ENCODE assay signal across 6 cellular contexts in the genomic region with DNA sequence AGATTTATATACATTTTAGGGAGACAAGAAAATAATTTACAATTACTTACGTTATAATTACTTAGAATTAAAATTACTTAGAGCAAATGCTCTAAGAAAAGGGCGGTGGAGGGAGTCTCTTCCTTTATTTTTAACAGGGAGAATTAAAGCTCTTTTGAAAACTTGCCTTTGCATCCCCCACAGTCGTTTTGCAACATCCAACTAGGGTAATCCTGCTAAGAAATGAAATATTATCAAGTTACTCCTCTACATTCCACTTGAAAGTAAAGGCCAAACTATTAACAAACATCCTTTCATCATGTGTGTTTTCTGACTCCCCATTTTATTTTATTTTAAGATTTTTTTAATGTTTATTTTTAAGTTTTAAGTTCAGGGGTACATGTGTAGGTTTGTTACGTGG.
"Had no signal": no experiment of that assay in that cellular context is flagged by ENCODE, and none has a peak within 500 bp of the region (broad histone marks: within the 10 kb centered on the region; RNA-seq: fewer than 3 reads in every experiment).

No MANE protein-coding gene starts in this region.

- DNase-seq: GM23248, GOT3, H7, HFFc6 had no signal

- H2AFZ ChIP-seq: GM23248 had no signal

- H3K36me3 ChIP-seq: HAP-1 had no signal

- H3K9me3 ChIP-seq: HAP-1 had no signal

- H3K36me3 Mint-ChIP-seq: IgD-negative memory B cell had no signal

- H3K4me1 Mint-ChIP-seq: IgD-negative memory B cell had no signal

- H3K9ac ChIP-seq: GM23248 had no signal

- H3K4me3 ChIP-seq: GM23248, HAP-1 had no signal

- H3K27ac ChIP-seq: GM23248 had no signal

- H3K27me3 Mint-ChIP-seq: IgD-negative memory B cell had no signal

- H3K4me1 ChIP-seq: HAP-1 had no signal

- H3K4me3 Mint-ChIP-seq: HFFc6, IgD-negative memory B cell had no signal

- H3K27ac Mint-ChIP-seq: HFFc6, IgD-negative memory B cell had no signal
